ENCODE assay signal across 14 cellular contexts in genomic region chr22:28013611-28014010, GRCh38.
DNase-seq lines count a peak whose midpoint lies in the region; ATAC-seq and TF ChIP-seq lines count a peak whose summit lies in the region.
"Had no signal": no experiment of that assay in that cellular context is flagged by ENCODE, and none has a peak within 500 bp of the region (broad histone marks: within the 10 kb centered on the region; RNA-seq: fewer than 3 reads in every experiment).

No MANE protein-coding gene starts in this region.

- no peak overlapping the region for H3K4me3 ChIP-seq in right cardiac atrium (ENCODE audit: low read length)
- H3K4me3 ChIP-seq in neuronal stem cell (ENCODE audit: low read length in 2 of 2) = no peak overlapping the region
- H3K4me3 ChIP-seq in prostate gland = no peak overlapping the region
- H3K4me3 ChIP-seq: BLaER1 treated with 17β-estradiol and CSF1 and Interleukin-3, amounts not matched to agents 10 nM and 100 nM; GM23248 had no signal

- 94% methylated on average over 12 of the region's 12 CpGs for WGBS in right cardiac atrium
- WGBS in neuronal stem cell (ENCODE audit: extremely low coverage in 2 of 2, insufficient read length in 2 of 2, insufficient replicate concordance in 1 of 2), 2 donors = no CpG with 5 or more reads among the region's 12 CpGs
- WGBS in prostate gland = 88% methylated on average over 12 of the region's 12 CpGs

- peak overlapping the region; percentile 89 for H3K18ac ChIP-seq in neuronal stem cell (ENCODE audit: low read length)

- H4K8ac ChIP-seq in neuronal stem cell (ENCODE audit: low read depth, low read length) = no peak overlapping the region

- no peak overlapping the region for H2BK15ac ChIP-seq in neuronal stem cell (ENCODE audit: low read length)

- H3K9me3 ChIP-seq in right cardiac atrium (ENCODE audit: control insufficient read depth, low read length) = no peaks in the 10 kb centered on the region
- H3K9me3 ChIP-seq in neuronal stem cell (replicated peaks in 1 of 2; ENCODE audit: control insufficient read depth in 2 of 2, insufficient read depth in 1 of 2, low read depth in 1 of 2, low read length in 2 of 2) = no peaks in the 10 kb centered on the region
- H3K9me3 ChIP-seq in prostate gland = no peaks in the 10 kb centered on the region
- H3K9me3 ChIP-seq: BLaER1 treated with 17β-estradiol and CSF1 and Interleukin-3, amounts not matched to agents 10 nM and 100 nM had no signal

- no peak overlapping the region for H2BK12ac ChIP-seq in neuronal stem cell (ENCODE audit: low read length)

- peaks cover 8% of the 10 kb centered on the region for H3K4me1 ChIP-seq in right cardiac atrium (ENCODE audit: control insufficient read depth, insufficient read depth, low read length)
- peaks cover 12 to 31% of the 10 kb centered on the region in 2 donors for H3K4me1 ChIP-seq in neuronal stem cell (ENCODE audit: control insufficient read depth in 2 of 2, insufficient read depth in 1 of 2, low read depth in 1 of 2, low read length in 2 of 2)
- H3K4me1 ChIP-seq in foreskin keratinocyte = no peaks in the 10 kb centered on the region
- no peaks in the 10 kb centered on the region for H3K4me1 ChIP-seq in prostate gland (replicated peaks)

- no peak overlapping the region for H3K27ac ChIP-seq in right cardiac atrium (ENCODE audit: low read length)
- H3K27ac ChIP-seq in neuronal stem cell (replicated peaks; ENCODE audit: low read length) = no peak overlapping the region
- H3K27ac ChIP-seq in foreskin keratinocyte = no peak overlapping the region
- H3K27ac ChIP-seq in prostate gland = no peak overlapping the region
- H3K27ac ChIP-seq: BLaER1 treated with 17β-estradiol and CSF1 and Interleukin-3, amounts not matched to agents 10 nM and 100 nM; GM23248 had no signal

- no peaks in the 10 kb centered on the region for H3K79me1 ChIP-seq in neuronal stem cell (ENCODE audit: low read depth, low read length)

- H3K4me2 ChIP-seq in neuronal stem cell (ENCODE audit: insufficient read depth, low read length, poor library complexity, severe bottlenecking) = no peak overlapping the region

- H3K4ac ChIP-seq in neuronal stem cell (ENCODE audit: low read length) = no peak overlapping the region

- DNase-seq in left cardiac atrium = peak; percentile 15
- no peak for DNase-seq in cardiac septum (ENCODE audit: low spot score)
- DNase-seq in right cardiac atrium = peak in 2 of 3 donors; percentile 2 to 32
- no peak for DNase-seq in neuronal stem cell (ENCODE audit: low spot score)
- no peak for DNase-seq in foreskin keratinocyte
- no peak for DNase-seq in NCI-H1417 treated with DMSO at 0.1 percent for 48 hours (lab: John Stamatoyannopoulos, UW)
- DNase-seq in prostate gland (ENCODE audit: low spot score) = no peak
- DNase-seq: CD8-positive, alpha-beta memory T cell; GM23248; MV-4-11; NCI-H510A; NCI-H774; PC-3 had no signal

- no peak overlapping the region for H4K91ac ChIP-seq in neuronal stem cell (ENCODE audit: low read depth, low read length, poor library complexity)

- H3K14ac ChIP-seq in neuronal stem cell (ENCODE audit: low read length) = peak overlapping the region; percentile 48

- H3K36me3 ChIP-seq in neuronal stem cell (replicated peaks in 1 of 2; ENCODE audit: control insufficient read depth in 2 of 2, insufficient read depth in 2 of 2, low read length in 2 of 2) (peaks cover 5 to 23% of the 10 kb centered on the region in 2 donors), prostate gland (no peaks in the 10 kb centered on the region)
- H3K36me3 ChIP-seq: BLaER1 treated with 17β-estradiol and CSF1 and Interleukin-3, amounts not matched to agents 10 nM and 100 nM had no signal

- H3K23ac ChIP-seq in neuronal stem cell (ENCODE audit: low read depth, low read length, poor library complexity) = peak overlapping the region; percentile 18

- peak overlapping the region; percentile 59 for H2AK5ac ChIP-seq in neuronal stem cell (ENCODE audit: low read depth, low read length)

- ATAC-seq in left cardiac atrium = no peak
- no peak for ATAC-seq in right cardiac atrium
- ATAC-seq in foreskin keratinocyte = no peak
- ATAC-seq: PC-3 had no signal

- H2BK5ac ChIP-seq in neuronal stem cell (ENCODE audit: low read length) = no peak overlapping the region

- no peak for TF ChIP-seq CTCF in foreskin keratinocyte (conservative IDR thresholded peaks at IDR 0.05)
- TF ChIP-seq CTCF in prostate gland (IDR thresholded peaks at IDR 0.05) = no peak

- no peak for TF ChIP-seq POLR2A in prostate gland (IDR thresholded peaks at IDR 0.05)

- H2BK120ac ChIP-seq in neuronal stem cell (ENCODE audit: low read depth, low read length) = peak overlapping the region; percentile 22

- H2AFZ ChIP-seq in neuronal stem cell (ENCODE audit: low read length) = no peak overlapping the region
- H2AFZ ChIP-seq: GM23248 had no signal

- no peak overlapping the region for H3K9ac ChIP-seq in neuronal stem cell (ENCODE audit: low read depth, low read length, poor library complexity)
- H3K9ac ChIP-seq: BLaER1 treated with 17β-estradiol and CSF1 and Interleukin-3, amounts not matched to agents 10 nM and 100 nM; GM23248 had no signal

- no peaks in the 10 kb centered on the region for H3K27me3 ChIP-seq in right cardiac atrium (ENCODE audit: control insufficient read depth, insufficient read depth)
- no peaks in the 10 kb centered on the region for H3K27me3 ChIP-seq in neuronal stem cell (ENCODE audit: control insufficient read depth in 3 of 3, insufficient read depth in 3 of 3, low read depth in 1 of 3, low read length in 3 of 3)
- H3K27me3 ChIP-seq in foreskin keratinocyte = peaks cover 7% of the 10 kb centered on the region
- H3K27me3 ChIP-seq in prostate gland (replicated peaks; ENCODE audit: insufficient read depth) = no peaks in the 10 kb centered on the region
- H3K27me3 ChIP-seq: BLaER1 treated with 17β-estradiol and CSF1 and Interleukin-3, amounts not matched to agents 10 nM and 100 nM had no signal

- intact Hi-C loops in left cardiac atrium (cut with DNase I) = no loop called here
- intact Hi-C loops in cardiac septum (cut with DNase I) = no loop called here
- intact Hi-C loops in right cardiac atrium (cut with DNase I) = loop anchor here in 1 of 4 donors (10.0 kb wide), 1 partner anchor 1259 kb away; no protein-coding TSS in a partner anchor
- intact Hi-C loops in prostate gland (cut with DNase I) = no loop called here

Comparison
In these comparisons a context has a peak if more than half of its experiments do, and no peak if none do; other contexts are left out.
1. DNase-seq: peak in left cardiac atrium (single experiment) and right cardiac atrium (2 of 3); none in cardiac septum (single experiment), neuronal stem cell (single experiment), foreskin keratinocyte (0 of 2), NCI-H1417 treated with DMSO at 0.1 percent for 48 hours (single experiment) and prostate gland (single experiment).